Comparison of ENCODE assay signal across 1 cellular context in the genomic region with DNA sequence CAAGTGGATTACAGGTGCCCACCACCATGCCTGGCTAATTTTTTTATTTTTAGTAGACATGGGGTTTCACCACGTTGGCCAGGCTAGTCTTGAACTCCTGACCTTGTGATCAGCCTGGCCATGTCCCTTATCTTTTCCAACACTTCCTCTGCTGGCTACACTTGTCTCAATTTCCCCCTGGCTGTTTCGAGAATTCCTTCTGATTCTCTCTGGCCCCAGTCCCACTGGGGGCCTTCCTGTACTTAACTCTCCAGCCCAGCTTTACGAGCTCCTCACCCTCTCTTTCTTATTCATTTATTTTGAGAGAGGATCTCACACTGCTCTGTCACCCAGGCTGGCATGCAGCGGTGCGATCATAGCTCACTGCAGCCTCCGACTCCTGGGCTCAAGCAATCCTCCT.
TF ChIP-seq lines count a peak whose summit lies in the region.

No MANE protein-coding gene starts in this region.

TF ChIP-seq in HepG2, 621 proteins besides CTCF, POLR2A, EP300 and RAD21:
- TF ChIP-seq ZFAT (CRISPR knock-in tag; conservative IDR thresholded peaks at IDR 0.05): no peak
- no peak for TF ChIP-seq ZNF180 (CRISPR knock-in tag; IDR thresholded peaks at IDR 0.05; ENCODE audit: borderline replicate concordance, low read depth)
- no peak for TF ChIP-seq THYN1 (CRISPR knock-in tag; IDR thresholded peaks at IDR 0.05; ENCODE audit: borderline replicate concordance, low read depth)
- no peak for TF ChIP-seq ZNF605 (CRISPR knock-in tag; IDR thresholded peaks at IDR 0.05)
- TF ChIP-seq ZNF282 (IDR thresholded peaks at IDR 0.05; ENCODE audit: partially characterized antibody): no peak
- TF ChIP-seq MBD4 (IDR thresholded peaks at IDR 0.05; ENCODE audit: borderline replicate concordance, low read length): no peak
